Comparison of ENCODE assay signal across 29 cellular contexts in the genomic region with DNA sequence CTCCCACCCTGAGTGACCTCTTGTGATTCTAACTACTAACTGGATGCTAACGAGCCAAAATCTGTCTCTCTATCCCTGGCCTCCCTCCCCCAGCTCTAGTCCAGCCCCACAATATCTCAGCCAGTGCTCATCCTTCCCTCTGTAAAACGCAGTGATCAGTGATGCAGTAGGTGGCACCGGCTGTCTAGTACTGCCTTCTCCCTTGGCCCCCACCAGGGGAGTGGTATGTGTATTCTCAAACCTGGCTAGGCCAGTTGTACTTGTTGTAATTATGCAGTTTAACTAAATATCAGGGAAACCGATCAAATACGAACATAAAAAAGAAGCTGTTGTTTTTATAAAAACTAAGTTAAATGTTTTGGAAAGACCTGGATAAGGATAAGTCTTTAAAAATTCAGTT.
"Had no signal": no experiment of that assay in that cellular context is flagged by ENCODE, and none has a peak within 500 bp of the region (broad histone marks: within the 10 kb centered on the region; RNA-seq: fewer than 3 reads in every experiment).

No MANE protein-coding gene starts in this region.

- H3K4me1 Mint-ChIP-seq: activated B cell treated with CpG ODN at 0.5 μM for 24 hours; activated CD4-positive, alpha-beta T cell treated with anti-CD3 and anti-CD28 coated beads, Interleukin-2, amount 10 ng/mL, durations not matched to agents 24 days and 14 days; activated T-helper 17 cell treated with anti-CD3 and anti-CD28 coated beads, Interleukin-2, amount 50 U/mL, for 72 hours; brain; IgD-negative memory B cell had no signal

- DNase-seq: activated B cell treated with CpG ODN at 0.5 μM for 24 hours; activated CD4-positive, alpha-beta memory T cell treated with anti-CD3 and anti-CD28 coated beads for 36 hours; activated CD4-positive, alpha-beta T cell treated with anti-CD3 and anti-CD28 coated beads for 1 hour; activated CD4-positive, alpha-beta T cell treated with anti-CD3 and anti-CD28 coated beads, Interleukin-2, amount 10 ng/mL, durations not matched to agents 24 days and 14 days; activated CD8-positive, alpha-beta memory T cell treated with anti-CD3 and anti-CD28 coated beads for 24 hours; activated gamma-delta T cell; activated naive CD4-positive, alpha-beta T cell treated with anti-CD3 and anti-CD28 coated beads for 36 hours; activated T-cell treated with anti-CD3 and anti-CD28 coated beads for 4 hours; activated T-cell treated with anti-CD3 and anti-CD28 coated beads, Interleukin-2, amount 50 U/mL, for 48 hours; amygdala; KG1; NCI-H1092; NCI-H1417; NCI-H1930; NCI-H2171 treated with DMSO at 0.1 percent for 48 hours; NCI-H226; NCI-H510A; NCI-H69; NK-92 treated with Interleukin-12 subunit alpha and Interleukin-12 subunit beta, amount 100 ng/mL, for 24 hours; OCI-M1; Peyer's patch; Right ventricle myocardium superior; SJCRH30; SK-N-SH; T-helper 9 cell had no signal

- H3K27ac Mint-ChIP-seq: activated B cell treated with CpG ODN at 0.5 μM for 24 hours; activated CD4-positive, alpha-beta memory T cell treated with anti-CD3 and anti-CD28 coated beads for 36 hours; activated CD4-positive, alpha-beta T cell treated with anti-CD3 and anti-CD28 coated beads, Interleukin-2, amount 10 ng/mL, durations not matched to agents 24 days and 14 days; activated naive CD4-positive, alpha-beta T cell treated with anti-CD3 and anti-CD28 coated beads for 36 hours; activated naive CD8-positive, alpha-beta T cell; activated T-helper 17 cell treated with anti-CD3 and anti-CD28 coated beads, Interleukin-2, amount 50 U/mL, for 72 hours; IgD-negative memory B cell had no signal

- H3K9me3 ChIP-seq: Peyer's patch, SJCRH30, SK-N-SH had no signal

- H3K4me3 Mint-ChIP-seq: activated B cell treated with CpG ODN at 0.5 μM for 24 hours; activated CD4-positive, alpha-beta memory T cell treated with anti-CD3 and anti-CD28 coated beads for 36 hours; activated CD4-positive, alpha-beta T cell treated with anti-CD3 and anti-CD28 coated beads, Interleukin-2, amount 10 ng/mL, durations not matched to agents 24 days and 14 days; activated naive CD4-positive, alpha-beta T cell treated with anti-CD3 and anti-CD28 coated beads for 36 hours; activated naive CD8-positive, alpha-beta T cell; activated T-helper 17 cell treated with anti-CD3 and anti-CD28 coated beads, Interleukin-2, amount 50 U/mL, for 72 hours; brain; IgD-negative memory B cell had no signal

- ATAC-seq: activated T-helper 17 cell treated with anti-CD3 and anti-CD28 coated beads, Interleukin-2, amount 50 U/mL, for 72 hours had no signal

- H3K9me3 Mint-ChIP-seq: activated B cell treated with CpG ODN at 0.5 μM for 24 hours; activated CD4-positive, alpha-beta memory T cell treated with anti-CD3 and anti-CD28 coated beads for 36 hours; activated CD4-positive, alpha-beta T cell treated with anti-CD3 and anti-CD28 coated beads, Interleukin-2, amount 10 ng/mL, durations not matched to agents 24 days and 14 days; activated naive CD4-positive, alpha-beta T cell treated with anti-CD3 and anti-CD28 coated beads for 36 hours; activated T-helper 17 cell treated with anti-CD3 and anti-CD28 coated beads, Interleukin-2, amount 50 U/mL, for 72 hours; brain; IgD-negative memory B cell had no signal

- H3K27me3 Mint-ChIP-seq: activated B cell treated with CpG ODN at 0.5 μM for 24 hours; activated CD4-positive, alpha-beta memory T cell treated with anti-CD3 and anti-CD28 coated beads for 36 hours; activated CD4-positive, alpha-beta T cell treated with anti-CD3 and anti-CD28 coated beads, Interleukin-2, amount 10 ng/mL, durations not matched to agents 24 days and 14 days; activated naive CD8-positive, alpha-beta T cell; activated T-helper 17 cell treated with anti-CD3 and anti-CD28 coated beads, Interleukin-2, amount 50 U/mL, for 72 hours; IgD-negative memory B cell had no signal
